Comparison of ENCODE assay signal across 8 cellular contexts in genomic region chr13:51781246-51782022, GRCh38. TPM values are rescaled to one million over a fixed set of nuclear protein-coding genes. Genes with fewer than 3 reads are reported as not detected.
DNase-seq lines count a peak whose midpoint lies in the region; ATAC-seq and TF ChIP-seq lines count a peak whose summit lies in the region.

No MANE protein-coding gene starts in this region.

- no peaks in the 10 kb centered on the region for H3K36me3 Mint-ChIP-seq in mesothelial cell of epicardium

- H3K27ac Mint-ChIP-seq in mesothelial cell of epicardium = no peak overlapping the region

- H3K4me3 ChIP-seq in WERI-Rb-1 (ENCODE audit: low read depth, low read length) = no peak overlapping the region

- H3K9me3 Mint-ChIP-seq in mesothelial cell of epicardium = no peaks in the 10 kb centered on the region

- H3K4me3 Mint-ChIP-seq in mesothelial cell of epicardium = no peak overlapping the region

- ATAC-seq in HG02798 (IDR thresholded peaks at IDR 0.05; ENCODE audit: poor library complexity, unreplicated experiment) (peak; percentile 52), left lobe of liver (peak; percentile 21), GM21515 (IDR thresholded peaks at IDR 0.05; ENCODE audit: unreplicated experiment) (no peak), HG03175 (IDR thresholded peaks at IDR 0.05; ENCODE audit: unreplicated experiment) (no peak)

- peak; percentile 45 for TF ChIP-seq CTCF in WERI-Rb-1 (IDR thresholded peaks at IDR 0.05; ENCODE audit: low read depth, low read length)
- no peak for TF ChIP-seq CTCF in mesothelial cell of epicardium (IDR thresholded peaks at IDR 0.05; ENCODE audit: unreplicated experiment)

- no peaks in the 10 kb centered on the region for H3K27me3 ChIP-seq in WERI-Rb-1 (ENCODE audit: insufficient read depth, low read depth, severe bottlenecking)

- H3K4me1 Mint-ChIP-seq in mesothelial cell of epicardium = peaks cover 6% of the 10 kb centered on the region

- DNase-seq in DMS 273 (lab: John Stamatoyannopoulos, UW; ENCODE audit: unreplicated experiment) = peak; percentile 53
- DNase-seq in DMS 273 treated with DMSO at 0.1 percent for 48 hours (lab: John Stamatoyannopoulos, UW) = no peak
- no peak for DNase-seq in WERI-Rb-1
- DNase-seq in left lobe of liver (ENCODE audit: low spot score) = no peak
- no peak for DNase-seq in mesothelial cell of epicardium (ENCODE audit: low spot score in 2 of 2, unreplicated experiment in 2 of 2)

- no peaks in the 10 kb centered on the region for H3K9me3 ChIP-seq in WERI-Rb-1 (ENCODE audit: severe bottlenecking)

- H3K36me3 ChIP-seq in WERI-Rb-1 = no peaks in the 10 kb centered on the region

- no peaks in the 10 kb centered on the region for H3K27me3 Mint-ChIP-seq in mesothelial cell of epicardium (ENCODE audit: low read depth)

- H3K27ac ChIP-seq in WERI-Rb-1 = no peak overlapping the region

RNA-seq across cellular contexts. Expression of gene DHRS12, which starts 22.5 kb away (rescaled TPM):
- total RNA-seq in left lobe of liver (14.8 TPM), mesothelial cell of epicardium (14.4 to 17.3 TPM (median 16.0 TPM) in 3 replicates)

Comparison
In these comparisons a context has a peak if more than half of its experiments do, and no peak if none do; other contexts are left out.
1. ATAC-seq: peak in HG02798 (single experiment) and left lobe of liver (single experiment); none in GM21515 (single experiment) and HG03175 (single experiment).